18 cellular contexts compared by ENCODE assay signal in the genomic region with DNA sequence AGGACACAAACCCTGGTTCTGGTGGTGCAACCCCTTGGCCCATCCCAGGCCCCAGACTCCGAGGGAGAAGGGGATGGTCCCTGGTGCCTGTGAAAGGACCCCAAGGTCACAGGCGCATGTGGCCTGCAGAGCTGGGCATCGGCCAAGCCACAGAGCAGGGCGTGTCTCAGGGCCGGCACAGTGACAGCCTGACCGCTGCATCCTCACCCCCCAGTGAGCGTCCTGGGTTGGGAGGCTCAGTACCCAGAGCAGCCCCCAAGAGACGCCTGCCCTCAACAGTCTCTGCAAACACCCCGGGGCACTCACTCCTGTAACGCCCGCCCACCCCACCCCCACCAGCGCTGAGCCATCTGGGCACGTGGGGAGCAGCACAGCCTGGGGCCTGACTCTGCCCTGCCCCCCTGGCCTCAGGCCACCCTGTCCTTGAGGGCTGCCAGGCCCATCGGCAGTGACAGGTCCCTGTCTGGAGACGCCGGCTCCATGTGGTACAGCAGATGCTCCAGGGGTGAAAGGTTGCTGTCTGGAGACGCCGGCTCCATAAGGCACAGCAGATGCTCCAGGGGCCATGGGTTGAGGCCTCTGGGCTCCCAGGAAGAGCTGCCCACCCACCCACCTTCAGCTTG. TPM values are rescaled to one million over a fixed set of nuclear protein-coding genes. Genes with fewer than 3 reads are reported as not detected.
DNase-seq lines count a peak whose midpoint lies in the region; ATAC-seq and TF ChIP-seq lines count a peak whose summit lies in the region.
"Had no signal": no experiment of that assay in that cellular context is flagged by ENCODE, and none has a peak within 500 bp of the region (broad histone marks: within the 10 kb centered on the region; RNA-seq: fewer than 3 reads in every experiment).

No MANE protein-coding gene starts in this region.

- no peak overlapping the region for H2AFZ ChIP-seq in SK-N-SH (ENCODE audit: low read depth)

- WGBS in SK-N-SH (ENCODE audit: low lambda C conversion rate) = 67% methylated on average over 1 of the region's 18 CpGs
- 83 to 91% (median 86%) methylated on average over 18 of the region's 18 CpGs for WGBS in psoas muscle, 3 donors

- H3K27ac Mint-ChIP-seq in CD14-positive monocyte = no peak overlapping the region
- H3K27ac Mint-ChIP-seq in glutamatergic neuron (ENCODE audit: unreplicated experiment) = peak overlapping the region; percentile 25

- H3K4me2 ChIP-seq in SK-N-SH = no peak overlapping the region
- H3K4me2 ChIP-seq: A549 had no signal

- no peak overlapping the region for H3K27ac ChIP-seq in SK-N-SH (ENCODE audit: low read depth in 2 of 2, low read length in 1 of 2)
- H3K27ac ChIP-seq in psoas muscle = no peak overlapping the region
- H3K27ac ChIP-seq in coronary artery = no peak overlapping the region
- H3K27ac ChIP-seq: A549 had no signal

- H3K36me3 ChIP-seq in SK-N-SH (replicated peaks in 1 of 2; ENCODE audit: control insufficient read depth in 1 of 2, insufficient read depth in 2 of 2, low read length in 1 of 2) = peaks cover 0 to 13% of the 10 kb centered on the region in 2 experiments
- peaks cover 0 to 41% of the 10 kb centered on the region in 2 donors for H3K36me3 ChIP-seq in psoas muscle (ENCODE audit: insufficient read depth in 1 of 2, low read depth in 1 of 2)

- H3K9ac ChIP-seq in SK-N-SH = no peak overlapping the region

- TF ChIP-seq RAD21 in SK-N-SH (IDR thresholded peaks at IDR 0.05; ENCODE audit: low read length) = no peak

- ATAC-seq in SK-N-SH treated with all-trans-retinoic acid at 6 μM for 48 hours (no peak), psoas muscle (no peak), HG02852 (IDR thresholded peaks at IDR 0.05; ENCODE audit: unreplicated experiment) (no peak)
- ATAC-seq: A549 had no signal

- TF ChIP-seq EP300 in SK-N-SH (IDR thresholded peaks at IDR 0.05; ENCODE audit: borderline replicate concordance in 1 of 2, low read depth in 1 of 2, low read length in 1 of 2) = no peak

- TF ChIP-seq CTCF in SK-N-SH (IDR thresholded peaks at IDR 0.05) (no peak), CD14-positive monocyte (IDR thresholded peaks at IDR 0.05) (no peak), glutamatergic neuron (IDR thresholded peaks at IDR 0.05; ENCODE audit: partially characterized antibody, unreplicated experiment) (no peak), psoas muscle (IDR thresholded peaks at IDR 0.05) (no peak), coronary artery (IDR thresholded peaks at IDR 0.05) (no peak)

- H3K9me2 ChIP-seq in SK-N-SH = no peaks in the 10 kb centered on the region

- POLR2A ChIA-PET in SK-N-SH (lab: Yijun Ruan, JAX) = no interaction called here

- H3K4me1 ChIP-seq in SK-N-SH (ENCODE audit: control insufficient read depth in 1 of 2, insufficient read depth in 2 of 2, low read depth in 1 of 2, low read length in 1 of 2) (no peaks in the 10 kb centered on the region; a peak in 1 of 4 replicates), psoas muscle (no peaks in the 10 kb centered on the region)
- H3K4me1 ChIP-seq: A549 had no signal

- H3K4me3 ChIP-seq in SK-N-SH (ENCODE audit: low read depth in 2 of 2, low read length in 1 of 2) (no peak overlapping the region), psoas muscle (no peak overlapping the region), coronary artery (no peak overlapping the region)
- H3K4me3 ChIP-seq: A549 had no signal

- H3K79me2 ChIP-seq in SK-N-SH (ENCODE audit: insufficient read depth) = no peaks in the 10 kb centered on the region

- no peaks in the 10 kb centered on the region for H4K20me1 ChIP-seq in SK-N-SH (ENCODE audit: insufficient read depth)

- intact Hi-C loops in CD14-positive monocyte (cut with micrococcal nuclease) = no loop called here
- intact Hi-C loops in psoas muscle (cut with DNase I) = no loop called here

- H3K4me3 Mint-ChIP-seq in CD14-positive monocyte (no peak overlapping the region), glutamatergic neuron (ENCODE audit: unreplicated experiment) (no peak overlapping the region)
- H3K4me3 Mint-ChIP-seq: CD4-positive, alpha-beta memory T cell had no signal

- no peaks in the 10 kb centered on the region for H3K9me3 ChIP-seq in SK-N-SH
- H3K9me3 ChIP-seq in psoas muscle = no peaks in the 10 kb centered on the region
- H3K9me3 ChIP-seq: A549 had no signal

- H3K4me1 Mint-ChIP-seq in CD14-positive monocyte = no peaks in the 10 kb centered on the region
- peaks cover 14% of the 10 kb centered on the region for H3K4me1 Mint-ChIP-seq in glutamatergic neuron (ENCODE audit: low read depth, unreplicated experiment)
- H3K4me1 Mint-ChIP-seq: CD4-positive, alpha-beta memory T cell had no signal

- H3K27me3 Mint-ChIP-seq in CD14-positive monocyte (ENCODE audit: low read depth in 3 of 3) (no peaks in the 10 kb centered on the region), glutamatergic neuron (ENCODE audit: unreplicated experiment) (peaks cover 9% of the 10 kb centered on the region)
- H3K27me3 Mint-ChIP-seq: CD4-positive, alpha-beta memory T cell had no signal

- H3F3A ChIP-seq in SK-N-SH (replicated peaks; ENCODE audit: insufficient read depth) = no peaks in the 10 kb centered on the region

- peak; percentile 28 for DNase-seq in SK-N-SH
- DNase-seq in CD14-positive monocyte (ENCODE audit: low spot score) = peak; percentile 41
- DNase-seq in glutamatergic neuron = peak; percentile 37
- peak; percentile 14 to 26 for DNase-seq in psoas muscle
- no peak for DNase-seq in coronary artery (ENCODE audit: low spot score)
- DNase-seq: Calu3, KBM-7, NCI-H1105, NCI-H1694, NCI-H2081 treated with DMSO at 0.1 percent for 48 hours, NCI-H510A, NCI-H748 treated with DMSO at 0.1 percent for 48 hours, OCI-M1 had no signal

- CTCF ChIA-PET in SK-N-SH (lab: Yijun Ruan, JAX) = interaction anchor here (1.6 kb wide), 1 partner anchor 108 kb away, joined by 3 read pairs; no protein-coding TSS in a partner anchor

- peaks cover 59 to 81% of the 10 kb centered on the region in 2 donors for H3K36me3 Mint-ChIP-seq in CD14-positive monocyte
- peaks cover 4% of the 10 kb centered on the region for H3K36me3 Mint-ChIP-seq in glutamatergic neuron (ENCODE audit: unreplicated experiment)

- H3K27me3 ChIP-seq in SK-N-SH (ENCODE audit: insufficient read depth) (no peaks in the 10 kb centered on the region), psoas muscle (ENCODE audit: insufficient read depth in 3 of 3, low read length in 2 of 3) (no peaks in the 10 kb centered on the region)

- H3K9me3 Mint-ChIP-seq in CD14-positive monocyte = peaks cover 22 to 34% (median 29%) of the 10 kb centered on the region in 7 donors
- H3K9me3 Mint-ChIP-seq in glutamatergic neuron (ENCODE audit: unreplicated experiment) = peaks cover 16% of the 10 kb centered on the region

TF ChIP-seq in SK-N-SH, 30 proteins besides CTCF, POLR2A, EP300 and RAD21 (continues in another document):
- TF ChIP-seq TAF1 (IDR thresholded peaks at IDR 0.05; ENCODE audit: borderline replicate concordance, low read depth, low read length) (no peak), NFIC (IDR thresholded peaks at IDR 0.05; ENCODE audit: borderline replicate concordance) (no peak), YY1 (IDR thresholded peaks at IDR 0.05; ENCODE audit: low read depth) (no peak), ELF1 (IDR thresholded peaks at IDR 0.05) (no peak), MEF2A (IDR thresholded peaks at IDR 0.05; ENCODE audit: borderline replicate concordance, low read depth) (no peak), GATA2 (CRISPR knock-in tag; IDR thresholded peaks at IDR 0.05) (no peak)
- TF ChIP-seq, protein P1, sequence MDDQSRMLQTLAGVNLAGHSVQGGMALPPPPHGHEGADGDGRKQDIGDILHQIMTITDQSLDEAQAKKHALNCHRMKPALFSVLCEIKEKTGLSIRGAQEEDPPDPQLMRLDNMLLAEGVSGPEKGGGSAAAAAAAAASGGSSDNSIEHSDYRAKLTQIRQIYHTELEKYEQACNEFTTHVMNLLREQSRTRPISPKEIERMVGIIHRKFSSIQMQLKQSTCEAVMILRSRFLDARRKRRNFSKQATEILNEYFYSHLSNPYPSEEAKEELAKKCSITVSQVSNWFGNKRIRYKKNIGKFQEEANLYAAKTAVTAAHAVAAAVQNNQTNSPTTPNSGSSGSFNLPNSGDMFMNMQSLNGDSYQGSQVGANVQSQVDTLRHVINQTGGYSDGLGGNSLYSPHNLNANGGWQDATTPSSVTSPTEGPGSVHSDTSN (IDR thresholded peaks at IDR 0.05) = no peak
- TF ChIP-seq, protein P2, sequence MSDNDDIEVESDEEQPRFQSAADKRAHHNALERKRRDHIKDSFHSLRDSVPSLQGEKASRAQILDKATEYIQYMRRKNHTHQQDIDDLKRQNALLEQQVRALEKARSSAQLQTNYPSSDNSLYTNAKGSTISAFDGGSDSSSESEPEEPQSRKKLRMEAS (IDR thresholded peaks at IDR 0.05; ENCODE audit: low read depth) = no peak

TF ChIP-seq in SK-N-SH treated with all-trans-retinoic acid at 6 μM for 48 hours, 23 proteins besides CTCF, POLR2A, EP300 and RAD21 (continues in another document):
- TF ChIP-seq ZFP30 (CRISPR knock-in tag; IDR thresholded peaks at IDR 0.05) = no peak
- no peak for TF ChIP-seq CSDC2 (CRISPR knock-in tag; IDR thresholded peaks at IDR 0.05)
- no peak for TF ChIP-seq TCF4 (CRISPR knock-in tag; IDR thresholded peaks at IDR 0.05; ENCODE audit: borderline replicate concordance)
- no peak for TF ChIP-seq ZNF565 (CRISPR knock-in tag; conservative IDR thresholded peaks at IDR 0.05; ENCODE audit: low read depth)
- no peak for TF ChIP-seq SNAI2 (CRISPR knock-in tag; IDR thresholded peaks at IDR 0.05)
- no peak for TF ChIP-seq ZC3H10 (CRISPR knock-in tag; IDR thresholded peaks at IDR 0.05)
- TF ChIP-seq ESRRG (CRISPR knock-in tag; IDR thresholded peaks at IDR 0.05) = no peak

RNA-seq across cellular contexts. Expression of a gene that starts 24.5 kb away (rescaled TPM):
- 0.56 and 0.65 TPM in 2 replicates for polyA plus RNA-seq in SK-N-SH (2012; rRNA removed)
- 0.86 and 1.2 TPM in 2 replicates for polyA plus RNA-seq in SK-N-SH (2012; cell fraction: cytosol; rRNA removed)
- polyA plus RNA-seq in SK-N-SH (2012; cell fraction: nucleus; rRNA removed) = 0.66 and 1.7 TPM in 2 replicates
- not detected for polyA plus RNA-seq in CD14-positive monocyte
- total RNA-seq in glutamatergic neuron (ENCODE audit: unreplicated experiment) = 115 TPM
- total RNA-seq in psoas muscle = 1 to 10 TPM; 1.3 to 1.6 (median 1.5) TPM
- polyA plus RNA-seq in psoas muscle = 1 to 10 TPM in 1 of 3 donors, under 1 TPM in 2; 0.44 to 2.3 (median 0.66) TPM
- total RNA-seq: RPMI7951 had no signal
